In the genomic region with DNA sequence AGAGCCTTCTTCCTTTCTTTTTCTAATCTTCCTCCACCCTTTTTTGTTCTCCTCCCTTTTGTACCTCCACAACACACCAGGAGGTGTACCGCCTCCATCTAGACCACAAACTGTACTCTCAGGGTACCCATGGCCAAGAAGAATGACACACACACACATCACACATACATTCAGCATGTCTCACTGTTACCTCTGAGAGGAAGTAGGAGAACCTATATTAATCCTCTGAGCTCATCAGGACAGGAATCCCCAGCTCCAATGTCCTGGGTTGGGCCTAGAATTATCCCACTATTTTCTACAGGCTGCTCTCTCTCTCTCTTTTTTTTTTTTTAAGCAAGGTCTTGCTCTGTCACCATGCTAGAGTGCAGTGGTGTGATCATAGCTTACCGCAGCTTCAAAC, we compare ENCODE assay signal across 11 cellular contexts. TPM values are rescaled to one million over a fixed set of nuclear protein-coding genes. Genes with fewer than 3 reads are reported as not detected.
A peak's percentile ranks its signal among the peaks of the same experiment; 100 is the strongest.
DNase-seq lines count a peak whose midpoint lies in the region; ATAC-seq and TF ChIP-seq lines count a peak whose summit lies in the region.
"Had no signal": no experiment of that assay in that cellular context is flagged by ENCODE, and none has a peak within 500 bp of the region (broad histone marks: within the 10 kb centered on the region; RNA-seq: fewer than 3 reads in every experiment).

No MANE protein-coding gene starts in this region.

- H3K36me3 ChIP-seq in WERI-Rb-1 (no peaks in the 10 kb centered on the region), OCI-LY7 (ENCODE audit: insufficient read depth, low read length) (no peaks in the 10 kb centered on the region)

- H4K20me1 ChIP-seq in OCI-LY7 (ENCODE audit: insufficient read depth, low read length) = no peaks in the 10 kb centered on the region

- no peaks in the 10 kb centered on the region for H3K9me3 ChIP-seq in WERI-Rb-1 (ENCODE audit: severe bottlenecking)
- no peaks in the 10 kb centered on the region for H3K9me3 ChIP-seq in OCI-LY7 (ENCODE audit: low read length)

- no peak overlapping the region for H3K27ac ChIP-seq in WERI-Rb-1
- no peak overlapping the region for H3K27ac ChIP-seq in OCI-LY7 (ENCODE audit: low read depth, low read length, poor library complexity, severe bottlenecking)
- H3K27ac ChIP-seq: 22Rv1 had no signal

- no TSS peak for BruUV-seq in OCI-LY7 (replicated peaks; lab: Mats Ljungman, UMichigan)

- TF ChIP-seq CTCF in fibroblast of the aortic adventitia (IDR thresholded peaks at IDR 0.05; ENCODE audit: insufficient read depth, low read length) = no peak
- no peak for TF ChIP-seq CTCF in WERI-Rb-1 (IDR thresholded peaks at IDR 0.05; ENCODE audit: low read depth, low read length)
- TF ChIP-seq CTCF in OCI-LY7 (conservative IDR thresholded peaks at IDR 0.05; ENCODE audit: low read length) = no peak

- no peaks in the 10 kb centered on the region for H3K27me3 ChIP-seq in WERI-Rb-1 (ENCODE audit: insufficient read depth, low read depth, severe bottlenecking)

- no peaks in the 10 kb centered on the region for H3K79me2 ChIP-seq in OCI-LY7 (ENCODE audit: insufficient read depth, low read depth, low read length)

- ATAC-seq in SK-N-SH treated with all-trans-retinoic acid at 6 μM for 48 hours (peak; percentile 89), GM19467 (IDR thresholded peaks at IDR 0.05; ENCODE audit: unreplicated experiment) (no peak)

- DNase-seq in NCI-H2107 treated with DMSO at 0.1 percent for 48 hours (lab: John Stamatoyannopoulos, UW; ENCODE audit: unreplicated experiment) = peak; percentile 32
- DNase-seq in NCI-H2107 (lab: John Stamatoyannopoulos, UW) = no peak
- DNase-seq in fibroblast of the aortic adventitia (ENCODE audit: low read depth) = peak; percentile 86
- DNase-seq in smooth muscle cell of the brain vasculature (ENCODE audit: low read depth, low spot score) = peak; percentile 58
- no peak for DNase-seq in WERI-Rb-1
- DNase-seq in OCI-LY7 (ENCODE audit: low spot score) = no peak
- DNase-seq: effector memory CD4-positive, alpha-beta T cell; H7 had no signal

- CTCF ChIA-PET in OCI-LY7 (lab: Charles Lee; ENCODE audit: unreplicated experiment) = no interaction called here

- no peak overlapping the region for H3K4me2 ChIP-seq in OCI-LY7 (ENCODE audit: low read length)

- H3K9me2 ChIP-seq in OCI-LY7 (ENCODE audit: insufficient read depth, low read length) = no peaks in the 10 kb centered on the region

- intact Hi-C loops in OCI-LY7 (cut with micrococcal nuclease; ENCODE audit: unreplicated experiment) = no loop called here

- H3K4me1 ChIP-seq in OCI-LY7 (ENCODE audit: insufficient read depth, low read length, poor library complexity, severe bottlenecking) = no peaks in the 10 kb centered on the region

- H2AFZ ChIP-seq in OCI-LY7 (ENCODE audit: low read length) = no peak overlapping the region

- POLR2A ChIA-PET in OCI-LY7 (lab: Charles Lee) = no interaction called here

- no peak overlapping the region for H3K4me3 ChIP-seq in fibroblast of the aortic adventitia (ENCODE audit: low read depth, low read length)
- no peak overlapping the region for H3K4me3 ChIP-seq in WERI-Rb-1 (ENCODE audit: low read depth, low read length)
- no peak overlapping the region for H3K4me3 ChIP-seq in OCI-LY7 (ENCODE audit: low read depth, low read length, poor library complexity, severe bottlenecking)

TF ChIP-seq in SK-N-SH treated with all-trans-retinoic acid at 6 μM for 48 hours, 23 proteins besides CTCF, POLR2A, EP300 and RAD21:
- no peak for TF ChIP-seq ISL1 (CRISPR knock-in tag; IDR thresholded peaks at IDR 0.05)
- TF ChIP-seq RARB (CRISPR knock-in tag; IDR thresholded peaks at IDR 0.05) = no peak
- TF ChIP-seq ZNF70 (CRISPR knock-in tag; IDR thresholded peaks at IDR 0.05) = no peak
- TF ChIP-seq ZFP3 (CRISPR knock-in tag; IDR thresholded peaks at IDR 0.05) = no peak
- TF ChIP-seq ZC3H10 (CRISPR knock-in tag; IDR thresholded peaks at IDR 0.05) = no peak
- TF ChIP-seq GLIS3 (CRISPR knock-in tag; IDR thresholded peaks at IDR 0.05) = no peak
- no peak for TF ChIP-seq ARNTL (CRISPR knock-in tag; IDR thresholded peaks at IDR 0.05; ENCODE audit: borderline replicate concordance, low read depth)
- no peak for TF ChIP-seq CSDC2 (CRISPR knock-in tag; IDR thresholded peaks at IDR 0.05)
- no peak for TF ChIP-seq ZNF565 (CRISPR knock-in tag; conservative IDR thresholded peaks at IDR 0.05; ENCODE audit: low read depth)
- TF ChIP-seq, protein P1, sequence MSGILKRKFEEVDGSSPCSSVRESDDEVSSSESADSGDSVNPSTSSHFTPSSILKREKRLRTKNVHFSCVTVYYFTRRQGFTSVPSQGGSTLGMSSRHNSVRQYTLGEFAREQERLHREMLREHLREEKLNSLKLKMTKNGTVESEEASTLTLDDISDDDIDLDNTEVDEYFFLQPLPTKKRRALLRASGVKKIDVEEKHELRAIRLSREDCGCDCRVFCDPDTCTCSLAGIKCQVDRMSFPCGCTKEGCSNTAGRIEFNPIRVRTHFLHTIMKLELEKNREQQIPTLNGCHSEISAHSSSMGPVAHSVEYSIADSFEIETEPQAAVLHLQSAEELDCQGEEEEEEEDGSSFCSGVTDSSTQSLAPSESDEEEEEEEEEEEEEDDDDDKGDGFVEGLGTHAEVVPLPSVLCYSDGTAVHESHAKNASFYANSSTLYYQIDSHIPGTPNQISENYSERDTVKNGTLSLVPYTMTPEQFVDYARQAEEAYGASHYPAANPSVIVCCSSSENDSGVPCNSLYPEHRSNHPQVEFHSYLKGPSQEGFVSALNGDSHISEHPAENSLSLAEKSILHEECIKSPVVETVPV (CRISPR knock-in tag; IDR thresholded peaks at IDR 0.05) = no peak
- TF ChIP-seq, protein P2, sequence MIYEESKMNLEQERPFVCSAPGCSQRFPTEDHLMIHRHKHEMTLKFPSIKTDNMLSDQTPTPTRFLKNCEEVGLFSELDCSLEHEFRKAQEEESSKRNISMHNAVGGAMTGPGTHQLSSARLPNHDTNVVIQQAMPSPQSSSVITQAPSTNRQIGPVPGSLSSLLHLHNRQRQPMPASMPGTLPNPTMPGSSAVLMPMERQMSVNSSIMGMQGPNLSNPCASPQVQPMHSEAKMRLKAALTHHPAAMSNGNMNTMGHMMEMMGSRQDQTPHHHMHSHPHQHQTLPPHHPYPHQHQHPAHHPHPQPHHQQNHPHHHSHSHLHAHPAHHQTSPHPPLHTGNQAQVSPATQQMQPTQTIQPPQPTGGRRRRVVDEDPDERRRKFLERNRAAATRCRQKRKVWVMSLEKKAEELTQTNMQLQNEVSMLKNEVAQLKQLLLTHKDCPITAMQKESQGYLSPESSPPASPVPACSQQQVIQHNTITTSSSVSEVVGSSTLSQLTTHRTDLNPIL (CRISPR knock-in tag; IDR thresholded peaks at IDR 0.05; ENCODE audit: low read depth) = no peak

RNA-seq across cellular contexts. Expression of a gene that starts 36.7 kb away (rescaled TPM):
- 146 and 416 TPM in 2 replicates for total RNA-seq in fibroblast of the aortic adventitia (ENCODE audit: low replicate concordance)
- total RNA-seq in OCI-LY7 (2014; rRNA removed; shearing (Covaris generic)) = 7.5 and 8.5 TPM in 2 replicates
- total RNA-seq in OCI-LY7 (2022) = 16.6 and 16.7 TPM in 2 replicates

Comparison
In these comparisons a context has a peak if more than half of its experiments do, and no peak if none do; other contexts are left out.
1. DNase-seq: peak in NCI-H2107 treated with DMSO at 0.1 percent for 48 hours (single experiment), fibroblast of the aortic adventitia (single experiment) and smooth muscle cell of the brain vasculature (single experiment); none in NCI-H2107 (single experiment), WERI-Rb-1 (single experiment) and OCI-LY7 (single experiment).